2 cellular contexts compared by ENCODE assay signal in genomic region chr1:24322636-24323177, GRCh38.
TF ChIP-seq lines count a peak whose summit lies in the region.

No MANE protein-coding gene starts in this region.

TF ChIP-seq in liver, 16 proteins besides CTCF, POLR2A, EP300 and RAD21:
- no peak for TF ChIP-seq ZBTB33 (IDR thresholded peaks at IDR 0.05)
- no peak for TF ChIP-seq FOXA1 (IDR thresholded peaks at IDR 0.05)
- TF ChIP-seq FOXA2 (IDR thresholded peaks at IDR 0.05): no peak
- no peak for TF ChIP-seq NR2F2 (IDR thresholded peaks at IDR 0.05)
- no peak for TF ChIP-seq TAF1 (conservative IDR thresholded peaks at IDR 0.05)
- no peak for TF ChIP-seq JUND (IDR thresholded peaks at IDR 0.05)
- TF ChIP-seq MAX (IDR thresholded peaks at IDR 0.05): no peak
- TF ChIP-seq RXRA (IDR thresholded peaks at IDR 0.05): no peak
- TF ChIP-seq HNF4G (IDR thresholded peaks at IDR 0.05): no peak
- no peak for TF ChIP-seq REST (IDR thresholded peaks at IDR 0.05)
- no peak for TF ChIP-seq SP1 (IDR thresholded peaks at IDR 0.05)
- TF ChIP-seq HNF4A (conservative IDR thresholded peaks at IDR 0.05): no peak
- no peak for TF ChIP-seq YY1 (IDR thresholded peaks at IDR 0.05)
- no peak for TF ChIP-seq GABPA (IDR thresholded peaks at IDR 0.05 in 1 of 2, conservative IDR thresholded peaks at IDR 0.05 in 1 of 2)
- no peak for TF ChIP-seq ATF3 (IDR thresholded peaks at IDR 0.05)

TF ChIP-seq in HepG2, 621 proteins besides CTCF, POLR2A, EP300 and RAD21 (continued from another document):
- TF ChIP-seq ZNF687 (CRISPR knock-in tag; IDR thresholded peaks at IDR 0.05): no peak
- TF ChIP-seq CREB1 (IDR thresholded peaks at IDR 0.05): no peak
- no peak for TF ChIP-seq CREB1 (CRISPR knock-in tag; IDR thresholded peaks at IDR 0.05)
- TF ChIP-seq ZNF407 (CRISPR knock-in tag; IDR thresholded peaks at IDR 0.05; ENCODE audit: not compliant biosample characterization): no peak
- no peak for TF ChIP-seq ZSCAN25 (CRISPR knock-in tag; IDR thresholded peaks at IDR 0.05)
- no peak for TF ChIP-seq PRDM15 (CRISPR knock-in tag; IDR thresholded peaks at IDR 0.05)
- TF ChIP-seq TCF7L2 (IDR thresholded peaks at IDR 0.05; ENCODE audit: low read depth, low read length): no peak
- TF ChIP-seq KLF9 (CRISPR knock-in tag; IDR thresholded peaks at IDR 0.05; ENCODE audit: low read depth): no peak
